Comparison of ENCODE assay signal across 10 cellular contexts in genomic region chr19:1748115-1748702, GRCh38. TPM values are rescaled to one million over a fixed set of nuclear protein-coding genes. Genes with fewer than 3 reads are reported as not detected.
DNase-seq lines count a peak whose midpoint lies in the region; ATAC-seq and TF ChIP-seq lines count a peak whose summit lies in the region.
"Had no signal": no experiment of that assay in that cellular context is flagged by ENCODE, and none has a peak within 500 bp of the region (broad histone marks: within the 10 kb centered on the region; RNA-seq: fewer than 3 reads in every experiment).

No MANE protein-coding gene starts in this region.

- peak overlapping the region in 7 of 10 donors; percentile 45 to 74 (median 64) for H3K4me3 Mint-ChIP-seq in naive thymus-derived CD8-positive, alpha-beta T cell

- ATAC-seq in naive thymus-derived CD8-positive, alpha-beta T cell, result no peak
- ATAC-seq in GM19395 (IDR thresholded peaks at IDR 0.05; ENCODE audit: unreplicated experiment), result no peak
- ATAC-seq in GM21737 (IDR thresholded peaks at IDR 0.05; ENCODE audit: unreplicated experiment), result no peak

- no peaks in the 10 kb centered on the region for H3K9me3 ChIP-seq in HUES6 (ENCODE audit: control insufficient read depth, insufficient read depth, low read depth, low read length)
- H3K9me3 ChIP-seq: SJCRH30 had no signal

- H3K27ac ChIP-seq in HUES6 (ENCODE audit: low read depth, low read length), result no peak overlapping the region
- no peak overlapping the region for H3K27ac ChIP-seq in coronary artery
- H3K27ac ChIP-seq: SJCRH30 had no signal

- no peaks in the 10 kb centered on the region for H3K36me3 Mint-ChIP-seq in naive thymus-derived CD8-positive, alpha-beta T cell

- H3K4me1 ChIP-seq in HUES6 (ENCODE audit: control insufficient read depth, insufficient read depth, low read length), result peaks cover 24% of the 10 kb centered on the region
- H3K4me1 ChIP-seq: SJCRH30 had no signal

- peaks cover 92% of the 10 kb centered on the region for H3K27me3 ChIP-seq in HUES6 (ENCODE audit: control insufficient read depth, insufficient read depth, low read length)

- H3K27me3 Mint-ChIP-seq in naive thymus-derived CD8-positive, alpha-beta T cell, result peaks cover 21 to 64% (median 29%) of the 10 kb centered on the region in 5 donors

- intact Hi-C loops in posterior cingulate gyrus (cut with DNase I), result no loop called here

- H3K9me3 Mint-ChIP-seq in naive thymus-derived CD8-positive, alpha-beta T cell, result no peaks in the 10 kb centered on the region

- H3K4me1 Mint-ChIP-seq in naive thymus-derived CD8-positive, alpha-beta T cell, result peaks cover 8 to 23% (median 19%) of the 10 kb centered on the region in 4 donors

- H3K4me3 ChIP-seq in GM12865 (ENCODE audit: low read depth, low read length) (no peak overlapping the region), HUES6 (ENCODE audit: low read depth, low read length) (peak overlapping the region; percentile 49), coronary artery (peak overlapping the region; percentile 52)
- H3K4me3 ChIP-seq: SJCRH30 had no signal

- no peak overlapping the region for H3K9ac ChIP-seq in HUES6 (ENCODE audit: low read length)

- no peak for TF ChIP-seq CTCF in GM12865 (IDR thresholded peaks at IDR 0.05; ENCODE audit: insufficient read depth, low read depth, low read length, missing control alignments)
- TF ChIP-seq CTCF in coronary artery (IDR thresholded peaks at IDR 0.05), result no peak

- POLR2A ChIA-PET in naive thymus-derived CD8-positive, alpha-beta T cell (lab: Charles Lee), result no interaction called here

- DNase-seq in GM12865 (ENCODE audit: low read depth) (peak; percentile 66), coronary artery (ENCODE audit: low spot score) (no peak), NCI-H446 (lab: John Stamatoyannopoulos, UW) (no peak), posterior cingulate gyrus (no peak)
- no peak for DNase-seq in naive thymus-derived CD8-positive, alpha-beta T cell
- DNase-seq: SJCRH30 had no signal

- H3K36me3 ChIP-seq in HUES6 (ENCODE audit: control insufficient read depth, insufficient read depth, low read length), result no peaks in the 10 kb centered on the region
- H3K36me3 ChIP-seq: SJCRH30 had no signal

- no peak overlapping the region for H3K27ac Mint-ChIP-seq in naive thymus-derived CD8-positive, alpha-beta T cell

RNA-seq across cellular contexts. Expression of gene ONECUT3, which starts 5.1 kb away (rescaled TPM):
- not detected for total RNA-seq in naive thymus-derived CD8-positive, alpha-beta T cell
- polyA plus RNA-seq in naive thymus-derived CD8-positive, alpha-beta T cell, result not detected
- total RNA-seq: myocyte, SJCRH30 had no signal
